1 cellular context compared by ENCODE assay signal in the genomic region with DNA sequence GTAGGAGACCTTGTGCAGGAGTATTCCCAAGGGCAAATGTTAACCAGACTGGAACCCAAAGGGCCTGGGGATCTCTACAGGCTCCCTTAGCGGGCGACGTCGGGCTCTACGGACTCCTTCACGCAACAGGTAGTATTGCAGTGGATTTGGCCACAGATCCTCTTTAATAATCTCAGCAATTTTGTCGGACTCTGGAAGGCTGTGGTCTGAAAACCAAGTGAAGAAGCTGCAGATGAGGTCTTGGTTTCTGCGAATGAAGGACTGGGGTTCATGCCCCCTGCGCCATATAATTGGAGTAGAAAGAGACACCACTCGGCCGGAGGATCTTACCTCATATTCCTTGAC.
TF ChIP-seq lines count a peak whose summit lies in the region.

No MANE protein-coding gene starts in this region.

TF ChIP-seq in HCT116, 20 proteins besides CTCF, POLR2A, EP300 and RAD21 (continued from another document):
- TF ChIP-seq, protein P1, sequence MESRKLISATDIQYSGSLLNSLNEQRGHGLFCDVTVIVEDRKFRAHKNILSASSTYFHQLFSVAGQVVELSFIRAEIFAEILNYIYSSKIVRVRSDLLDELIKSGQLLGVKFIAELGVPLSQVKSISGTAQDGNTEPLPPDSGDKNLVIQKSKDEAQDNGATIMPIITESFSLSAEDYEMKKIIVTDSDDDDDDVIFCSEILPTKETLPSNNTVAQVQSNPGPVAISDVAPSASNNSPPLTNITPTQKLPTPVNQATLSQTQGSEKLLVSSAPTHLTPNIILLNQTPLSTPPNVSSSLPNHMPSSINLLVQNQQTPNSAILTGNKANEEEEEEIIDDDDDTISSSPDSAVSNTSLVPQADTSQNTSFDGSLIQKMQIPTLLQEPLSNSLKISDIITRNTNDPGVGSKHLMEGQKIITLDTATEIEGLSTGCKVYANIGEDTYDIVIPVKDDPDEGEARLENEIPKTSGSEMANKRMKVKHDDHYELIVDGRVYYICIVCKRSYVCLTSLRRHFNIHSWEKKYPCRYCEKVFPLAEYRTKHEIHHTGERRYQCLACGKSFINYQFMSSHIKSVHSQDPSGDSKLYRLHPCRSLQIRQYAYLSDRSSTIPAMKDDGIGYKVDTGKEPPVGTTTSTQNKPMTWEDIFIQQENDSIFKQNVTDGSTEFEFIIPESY (IDR thresholded peaks at IDR 0.05; ENCODE audit: extremely low read depth, insufficient replicate concordance, low read length) = no peak
- TF ChIP-seq EZH2phosphoT487 (IDR thresholded peaks at IDR 0.05; ENCODE audit: borderline replicate concordance) (no peak), SRF (IDR thresholded peaks at IDR 0.05; ENCODE audit: low read depth) (no peak), SIN3A (IDR thresholded peaks at IDR 0.05; ENCODE audit: low read depth) (no peak), SP1 (IDR thresholded peaks at IDR 0.05; ENCODE audit: low read depth) (no peak), ZFX (IDR thresholded peaks at IDR 0.05) (no peak), TCF7L2 (IDR thresholded peaks at IDR 0.05; ENCODE audit: borderline replicate concordance, extremely low read depth, insufficient read depth, insufficient read length) (no peak), JUND (IDR thresholded peaks at IDR 0.05) (no peak)
